ENCODE assay signal across 1 cellular context in the genomic region with DNA sequence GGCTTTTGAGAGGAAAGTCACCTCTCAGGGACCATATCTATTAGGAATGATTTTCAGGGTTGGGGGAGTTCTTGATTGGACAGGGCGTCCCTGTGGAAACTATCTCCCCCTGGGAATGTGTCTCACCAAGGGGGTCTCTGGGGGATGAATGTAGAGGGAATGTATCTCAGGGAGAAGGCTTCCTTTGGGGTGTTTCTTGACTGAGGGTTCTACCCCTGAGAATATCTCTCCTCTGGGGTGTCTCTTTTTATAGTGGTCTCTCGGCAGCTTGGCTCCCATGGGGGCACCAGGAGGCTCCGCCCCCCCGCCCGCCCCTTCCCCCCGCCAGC.
TF ChIP-seq lines count a peak whose summit lies in the region.

No MANE protein-coding gene starts in this region.

TF ChIP-seq in H1, 55 proteins besides CTCF, POLR2A, EP300 and RAD21:
- TF ChIP-seq HDAC2 (IDR thresholded peaks at IDR 0.05; ENCODE audit: borderline replicate concordance in 1 of 2, low read depth in 2 of 2, low read length in 2 of 2) (no peak), TAF7 (optimal IDR thresholded peaks at IDR 0.05; ENCODE audit: borderline replicate concordance, low read depth, low read length) (no peak), KDM5A (IDR thresholded peaks at IDR 0.05; ENCODE audit: low read length) (no peak), HDAC6 (IDR thresholded peaks at IDR 0.05; ENCODE audit: low read depth, low read length) (no peak), GTF2F1 (IDR thresholded peaks at IDR 0.05; ENCODE audit: borderline replicate concordance, low read depth, low read length) (no peak), RBBP5 (IDR thresholded peaks at IDR 0.05; ENCODE audit: borderline replicate concordance, low read depth, low read length) (no peak), RXRA (IDR thresholded peaks at IDR 0.05; ENCODE audit: insufficient read depth, low read depth, low read length) (no peak), RFX5 (IDR thresholded peaks at IDR 0.05; ENCODE audit: borderline replicate concordance, low read depth, low read length) (no peak), YY1 (IDR thresholded peaks at IDR 0.05; ENCODE audit: low read depth, low read length) (no peak), RNF2 (IDR thresholded peaks at IDR 0.05; ENCODE audit: borderline replicate concordance, low read depth, low read length, missing control alignments, poor library complexity, severe bottlenecking) (no peak), FOSL1 (IDR thresholded peaks at IDR 0.05; ENCODE audit: insufficient read depth, low read depth, low read length) (no peak), POLR2AphosphoS5 (IDR thresholded peaks at IDR 0.05; ENCODE audit: low read depth, low read length) (no peak), SP2 (IDR thresholded peaks at IDR 0.05; ENCODE audit: low read length) (no peak), EGR1 (IDR thresholded peaks at IDR 0.05; ENCODE audit: borderline replicate concordance, low read depth, low read length) (no peak), SP4 (IDR thresholded peaks at IDR 0.05; ENCODE audit: low read length) (no peak)
- TF ChIP-seq, protein P1, sequence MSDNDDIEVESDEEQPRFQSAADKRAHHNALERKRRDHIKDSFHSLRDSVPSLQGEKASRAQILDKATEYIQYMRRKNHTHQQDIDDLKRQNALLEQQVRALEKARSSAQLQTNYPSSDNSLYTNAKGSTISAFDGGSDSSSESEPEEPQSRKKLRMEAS (IDR thresholded peaks at IDR 0.05) = no peak
